ENCODE assay signal across 19 cellular contexts in genomic region chr18:46733872-46734271, GRCh38. TPM values are rescaled to one million over a fixed set of nuclear protein-coding genes. Genes with fewer than 3 reads are reported as not detected.
DNase-seq lines count a peak whose midpoint lies in the region; TF ChIP-seq lines count a peak whose summit lies in the region.
"Had no signal": no experiment of that assay in that cellular context is flagged by ENCODE, and none has a peak within 500 bp of the region (broad histone marks: within the 10 kb centered on the region; RNA-seq: fewer than 3 reads in every experiment).

No MANE protein-coding gene starts in this region.

- no peaks in the 10 kb centered on the region for H3K27me3 ChIP-seq in endodermal cell (ENCODE audit: control insufficient read depth, insufficient read depth, low read length, poor library complexity, severe bottlenecking)

- TF ChIP-seq CTCF in endodermal cell (conservative IDR thresholded peaks at IDR 0.05) (no peak), GM13976 (IDR thresholded peaks at IDR 0.05; ENCODE audit: borderline replicate concordance, control extremely low read depth, extremely low read depth, insufficient read depth, missing control alignments) (no peak)

- no peaks in the 10 kb centered on the region for H3K36me3 ChIP-seq in endodermal cell (ENCODE audit: control insufficient read depth, insufficient read depth, low read length)
- H3K36me3 ChIP-seq: HAP-1 had no signal

- no peak overlapping the region for H3K9ac ChIP-seq in endodermal cell (ENCODE audit: extremely low read depth, low read length, poor library complexity, severe bottlenecking)

- H3K4me1 Mint-ChIP-seq in endodermal cell, result no peaks in the 10 kb centered on the region
- H3K4me1 Mint-ChIP-seq: CD4-positive, alpha-beta memory T cell had no signal

- H3K36me3 Mint-ChIP-seq in endodermal cell (ENCODE audit: low read depth), result no peaks in the 10 kb centered on the region
- H3K36me3 Mint-ChIP-seq: CD4-positive, alpha-beta memory T cell had no signal

- H3K9me3 Mint-ChIP-seq in endodermal cell, result peaks cover 28% of the 10 kb centered on the region

- no peak overlapping the region for H3K27ac Mint-ChIP-seq in endodermal cell
- H3K27ac Mint-ChIP-seq: CD4-positive, alpha-beta memory T cell; HFFc6 had no signal

- intact Hi-C loops in posterior vena cava (cut with DNase I), result no loop called here

- no peaks in the 10 kb centered on the region for H3K4me1 ChIP-seq in endodermal cell (ENCODE audit: control insufficient read depth, insufficient read depth, low read length)
- H3K4me1 ChIP-seq: HAP-1 had no signal

- peaks cover 13% of the 10 kb centered on the region for H3K9me3 ChIP-seq in endodermal cell (ENCODE audit: control insufficient read depth, low read length)

- no peak overlapping the region for H3K27ac ChIP-seq in endodermal cell (ENCODE audit: low read depth, low read length)

- WGBS in endodermal cell (ENCODE audit: insufficient coverage in 1 of 2, insufficient read length in 1 of 2), 2 experiments, result 90 to 94% methylated on average over 9 to 11 of the region's 11 CpGs

- H3K27me3 Mint-ChIP-seq in endodermal cell (ENCODE audit: insufficient read depth), result peaks cover 2% of the 10 kb centered on the region

- H3K4me3 Mint-ChIP-seq in endodermal cell, result no peak overlapping the region
- H3K4me3 Mint-ChIP-seq: CD4-positive, alpha-beta memory T cell; HFFc6 had no signal

- DNase-seq in endodermal cell (peak; percentile 20), mesenteric fat pad (ENCODE audit: low spot score) (peak; percentile 51), posterior vena cava (ENCODE audit: low spot score) (peak; percentile 44), glomerular visceral epithelial cell (ENCODE audit: extremely low spot score) (no peak), GM13976 (ENCODE audit: low spot score) (no peak), NCI-H1930 (lab: John Stamatoyannopoulos, UW) (no peak)
- DNase-seq: C1 segment of cervical spinal cord; Calu3; CD4-positive, alpha-beta memory T cell; COR-L47; DMS53; DMS79 treated with DMSO at 0.1 percent for 48 hours; GF-D8; GOT3; HFFc6 had no signal

- in situ Hi-C loops in GM13976 (cut with MboI; ENCODE audit: low sequenced_read_pairs, unreplicated experiment), result no loop called here

- no peak overlapping the region for H3K4me3 ChIP-seq in endodermal cell (ENCODE audit: low read length)
- H3K4me3 ChIP-seq: HAP-1 had no signal

RNA-seq across cellular contexts. Expression of gene ST8SIA5, which starts 23.0 kb away (rescaled TPM):
- total RNA-seq in endodermal cell (under 1 TPM; 0.24 to 0.73 TPM), mesenteric fat pad (1.5 TPM), posterior vena cava (under 1 TPM; 0.14 to 0.42 TPM)
- polyA plus RNA-seq in endodermal cell (2013, experiment 1 of 2), result 0.64 TPM
- 0.46 TPM for polyA plus RNA-seq in endodermal cell (2013, experiment 2 of 2)
- total RNA-seq: A172; Calu3; CD4-positive, alpha-beta memory T cell; G401 had no signal
- polyA plus RNA-seq: BJ; CD4-positive, alpha-beta memory T cell had no signal

Comparison
In these comparisons a context has a peak if more than half of its experiments do, and no peak if none do; other contexts are left out.
1. DNase-seq: peak in endodermal cell (single experiment), mesenteric fat pad (single experiment) and posterior vena cava (single experiment); none in glomerular visceral epithelial cell (single experiment), GM13976 (single experiment) and NCI-H1930 (0 of 2).